ENCODE assay signal across 20 cellular contexts in the genomic region with DNA sequence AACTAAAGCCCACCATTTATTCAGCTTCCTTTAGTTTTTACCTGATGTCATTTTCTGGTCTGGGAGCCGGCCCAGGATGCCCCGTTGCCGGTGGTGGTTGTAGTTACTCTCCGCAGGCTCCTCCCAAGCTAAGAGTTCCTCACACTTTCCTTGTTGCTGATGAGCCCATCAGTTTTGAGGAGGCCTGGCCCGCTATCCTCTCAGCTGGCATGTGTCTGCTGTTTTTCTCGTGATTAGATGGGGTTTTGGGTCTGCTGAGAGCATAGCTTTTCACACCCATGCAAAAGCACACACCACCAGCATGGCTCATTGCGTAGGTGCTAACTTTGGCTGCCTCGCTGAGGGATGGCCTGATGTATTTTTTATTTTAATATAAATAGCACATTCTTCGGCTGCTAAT.
DNase-seq lines count a peak whose midpoint lies in the region; ATAC-seq and TF ChIP-seq lines count a peak whose summit lies in the region.
"Had no signal": no experiment of that assay in that cellular context is flagged by ENCODE, and none has a peak within 500 bp of the region (broad histone marks: within the 10 kb centered on the region; RNA-seq: fewer than 3 reads in every experiment).

No MANE protein-coding gene starts in this region.

- TF ChIP-seq EP300 in esophagus muscularis mucosa (IDR thresholded peaks at IDR 0.05), result no peak

- peak overlapping the region; percentile 87 for H3K4me3 Mint-ChIP-seq in activated T-cell treated with anti-CD3 and anti-CD28 coated beads, Interleukin-2, amount 50 U/mL, for 4 hours
- H3K4me3 Mint-ChIP-seq in T-helper 2 cell treated with Interferon-gamma antibody and Interleukin-4, amounts not matched to agents 5 μg/mL and 100 μg/mL, for 36 hours, result peak overlapping the region; percentile 93
- H3K4me3 Mint-ChIP-seq: activated B cell treated with CpG ODN at 0.5 μM for 24 hours; stimulated activated naive B cell treated with anti-CD40 and anti-IgM and Interleukin-4, amounts not matched to agents 10 μg/mL and 1 μg/mL and 100 μg/mL, for 72 hours had no signal

- DNase-seq in activated T-cell treated with anti-CD3 and anti-CD28 coated beads, Interleukin-2, amount 50 U/mL, for 4 hours, result no peak
- no peak for DNase-seq in activated T-cell treated with anti-CD3 and anti-CD28 coated beads, Interleukin-2, amount 50 U/mL, for 48 hours
- no peak for DNase-seq in T-helper 2 cell treated with Interferon-gamma antibody and Interleukin-4, amounts not matched to agents 5 μg/mL and 100 μg/mL, for 36 hours (ENCODE audit: low spot score)
- DNase-seq in esophagus muscularis mucosa (ENCODE audit: extremely low spot score), result peak; percentile 55
- no peak for DNase-seq in nucleus accumbens (lab: John Stamatoyannopoulos, UW)
- DNase-seq in SHP77 treated with DMSO at 0.1 percent for 48 hours (lab: John Stamatoyannopoulos, UW), result no peak
- DNase-seq: activated B cell treated with CpG ODN at 0.5 μM for 24 hours; activated gamma-delta T cell treated with Interleukin-2 at 50 U/mL for 16 hours; kidney; NCI-H2081 treated with DMSO at 0.1 percent for 48 hours; NCI-H524 treated with DMSO at 0.1 percent for 48 hours; occipital lobe; stimulated activated naive B cell treated with anti-CD40 and anti-IgM and Interleukin-4, amounts not matched to agents 10 μg/mL and 1 μg/mL and 100 μg/mL, for 72 hours; SW 1271; uterus had no signal

- no peak overlapping the region for H3K27ac ChIP-seq in esophagus muscularis mucosa (replicated peaks in 1 of 4)
- H3K27ac ChIP-seq in thymus (ENCODE audit: low read depth), result no peak overlapping the region
- H3K27ac ChIP-seq: uterus had no signal

- no peaks in the 10 kb centered on the region for H3K36me3 ChIP-seq in esophagus muscularis mucosa
- H3K36me3 ChIP-seq in thymus (ENCODE audit: control insufficient read depth, insufficient read depth), result no peaks in the 10 kb centered on the region
- H3K36me3 ChIP-seq: HAP-1, uterus had no signal

- peaks cover 15% of the 10 kb centered on the region for H3K4me1 Mint-ChIP-seq in activated T-cell treated with anti-CD3 and anti-CD28 coated beads, Interleukin-2, amount 50 U/mL, for 4 hours (ENCODE audit: low read depth)
- H3K4me1 Mint-ChIP-seq in T-helper 2 cell treated with Interferon-gamma antibody and Interleukin-4, amounts not matched to agents 5 μg/mL and 100 μg/mL, for 36 hours (ENCODE audit: low read depth), result peaks cover 2% of the 10 kb centered on the region
- H3K4me1 Mint-ChIP-seq: activated B cell treated with CpG ODN at 0.5 μM for 24 hours; stimulated activated naive B cell treated with anti-CD40 and anti-IgM and Interleukin-4, amounts not matched to agents 10 μg/mL and 1 μg/mL and 100 μg/mL, for 72 hours had no signal

- H3K27me3 ChIP-seq in esophagus muscularis mucosa (no peaks in the 10 kb centered on the region), thymus (ENCODE audit: control insufficient read depth, insufficient read depth) (no peaks in the 10 kb centered on the region)
- H3K27me3 ChIP-seq: uterus had no signal

- no peaks in the 10 kb centered on the region for H3K27me3 Mint-ChIP-seq in activated T-cell treated with anti-CD3 and anti-CD28 coated beads, Interleukin-2, amount 50 U/mL, for 4 hours (ENCODE audit: low read depth)
- H3K27me3 Mint-ChIP-seq in T-helper 2 cell treated with Interferon-gamma antibody and Interleukin-4, amounts not matched to agents 5 μg/mL and 100 μg/mL, for 36 hours (ENCODE audit: low read depth), result no peaks in the 10 kb centered on the region
- H3K27me3 Mint-ChIP-seq: activated B cell treated with CpG ODN at 0.5 μM for 24 hours; stimulated activated naive B cell treated with anti-CD40 and anti-IgM and Interleukin-4, amounts not matched to agents 10 μg/mL and 1 μg/mL and 100 μg/mL, for 72 hours had no signal

- H3K9me3 Mint-ChIP-seq in activated T-cell treated with anti-CD3 and anti-CD28 coated beads, Interleukin-2, amount 50 U/mL, for 4 hours, result no peaks in the 10 kb centered on the region
- H3K9me3 Mint-ChIP-seq in T-helper 2 cell treated with Interferon-gamma antibody and Interleukin-4, amounts not matched to agents 5 μg/mL and 100 μg/mL, for 36 hours, result no peaks in the 10 kb centered on the region
- H3K9me3 Mint-ChIP-seq: activated B cell treated with CpG ODN at 0.5 μM for 24 hours had no signal

- no peak for TF ChIP-seq POLR2A in esophagus muscularis mucosa (IDR thresholded peaks at IDR 0.05; ENCODE audit: low read depth)

- peak; percentile 36 to 56 for ATAC-seq in activated T-cell treated with anti-CD3 and anti-CD28 coated beads, Interleukin-2, amount 50 U/mL, for 4 hours
- no peak for ATAC-seq in GM21515 (IDR thresholded peaks at IDR 0.05; ENCODE audit: unreplicated experiment)
- ATAC-seq: HepG2; Panc1; stimulated activated naive B cell treated with anti-CD40 and anti-IgM and Interleukin-4, amounts not matched to agents 10 μg/mL and 1 μg/mL and 100 μg/mL, for 72 hours had no signal

- peak overlapping the region; percentile 80 for H3K27ac Mint-ChIP-seq in T-helper 2 cell treated with Interferon-gamma antibody and Interleukin-4, amounts not matched to agents 5 μg/mL and 100 μg/mL, for 36 hours
- H3K27ac Mint-ChIP-seq: activated B cell treated with CpG ODN at 0.5 μM for 24 hours; stimulated activated naive B cell treated with anti-CD40 and anti-IgM and Interleukin-4, amounts not matched to agents 10 μg/mL and 1 μg/mL and 100 μg/mL, for 72 hours had no signal

- intact Hi-C loops in esophagus muscularis mucosa (cut with DNase I), result no loop called here

- TF ChIP-seq CTCF in esophagus muscularis mucosa (IDR thresholded peaks at IDR 0.05), result no peak

- H3K4me1 ChIP-seq in esophagus muscularis mucosa (no peaks in the 10 kb centered on the region), thymus (ENCODE audit: control insufficient read depth, insufficient read depth, low read length) (no peaks in the 10 kb centered on the region)
- H3K4me1 ChIP-seq: uterus had no signal

- 91% methylated on average over 9 of the region's 9 CpGs for WGBS in esophagus muscularis mucosa
- WGBS in thymus, result 87% methylated on average over 9 of the region's 9 CpGs

- no peaks in the 10 kb centered on the region for H3K36me3 Mint-ChIP-seq in activated T-cell treated with anti-CD3 and anti-CD28 coated beads, Interleukin-2, amount 50 U/mL, for 4 hours (ENCODE audit: insufficient read depth)
- no peaks in the 10 kb centered on the region for H3K36me3 Mint-ChIP-seq in T-helper 2 cell treated with Interferon-gamma antibody and Interleukin-4, amounts not matched to agents 5 μg/mL and 100 μg/mL, for 36 hours (ENCODE audit: low read depth)

- H3K4me3 ChIP-seq in esophagus muscularis mucosa (no peak overlapping the region), thymus (ENCODE audit: low read length) (peak overlapping the region; percentile 44)
- H3K4me3 ChIP-seq: HAP-1, uterus had no signal

- H3K9me3 ChIP-seq in esophagus muscularis mucosa (no peaks in the 10 kb centered on the region), thymus (ENCODE audit: control insufficient read depth) (no peaks in the 10 kb centered on the region)
- H3K9me3 ChIP-seq: HAP-1, uterus had no signal
